6 cellular contexts compared by ENCODE assay signal in genomic region chr7:67666359-67666758, GRCh38.
DNase-seq lines count a peak whose midpoint lies in the region; TF ChIP-seq lines count a peak whose summit lies in the region.
"Not testable (repeated sequence)": the region's sequence is repeated elsewhere in the genome, so short reads cannot be mapped to it uniquely, and the experiment has no call there.

No MANE protein-coding gene starts in this region.

- H3K36me3 Mint-ChIP-seq in progenitor cell of endocrine pancreas (ENCODE audit: insufficient read depth): not testable (repeated sequence)

- H3K4me3 ChIP-seq in LNCaP clone FGC (ENCODE audit: low read depth, low read length); liver (ENCODE audit: low read depth in 1 of 3, low read length in 3 of 3): not testable (repeated sequence)

- not testable (repeated sequence) for H3K4me1 Mint-ChIP-seq in progenitor cell of endocrine pancreas (ENCODE audit: low read depth)

- not testable (repeated sequence) for H3K27me3 ChIP-seq in liver (ENCODE audit: control insufficient read depth in 4 of 4, insufficient read depth in 4 of 4, low read length in 3 of 4)

- not testable (repeated sequence) for H3K27me3 Mint-ChIP-seq in progenitor cell of endocrine pancreas

- TF ChIP-seq RAD21 in liver (IDR thresholded peaks at IDR 0.05): peak in 1 of 2 donors; percentile 14

- H3K36me3 ChIP-seq in liver (ENCODE audit: control insufficient read depth in 4 of 4, insufficient read depth in 3 of 4, low read depth in 1 of 4, low read length in 3 of 4): not testable (repeated sequence)

- H3K9me3 ChIP-seq in liver (ENCODE audit: control insufficient read depth in 4 of 4, low read length in 3 of 4): not testable (repeated sequence)

- 26% methylated on average over 4 of the region's 4 CpGs for WGBS in liver

- H3K4me1 ChIP-seq in liver (ENCODE audit: control insufficient read depth in 4 of 4, insufficient read depth in 4 of 4, low read length in 3 of 4): peaks cover 0 to 11% (median 10%) of the 10 kb centered on the region in 4 donors

- peaks cover 33% of the 10 kb centered on the region for H3K9me3 Mint-ChIP-seq in progenitor cell of endocrine pancreas (ENCODE audit: low read depth)

- peak overlapping the region; percentile 81 for H3K27ac ChIP-seq in VCaP
- H3K27ac ChIP-seq in liver (ENCODE audit: low read depth in 1 of 2, low read length in 2 of 2): peak overlapping the region; percentile 28 to 42

- not testable (repeated sequence) for H3K4me3 Mint-ChIP-seq in progenitor cell of endocrine pancreas (ENCODE audit: low read depth)

- H3K9ac ChIP-seq in liver (ENCODE audit: low read depth in 1 of 2, low read length in 2 of 2): not testable (repeated sequence)

- TF ChIP-seq CTCF in LNCaP clone FGC (IDR thresholded peaks at IDR 0.05; ENCODE audit: control insufficient read depth, extremely low read depth, insufficient read depth); VCaP (conservative IDR thresholded peaks at IDR 0.05); liver (IDR thresholded peaks at IDR 0.05; ENCODE audit: low read depth, low read length, missing input control); progenitor cell of endocrine pancreas (IDR thresholded peaks at IDR 0.05; ENCODE audit: unreplicated experiment): not testable (repeated sequence)

- not testable (repeated sequence) for H3K27ac Mint-ChIP-seq in progenitor cell of endocrine pancreas

- peak; percentile 72 for DNase-seq in LNCaP clone FGC (ENCODE audit: low read depth)
- DNase-seq in NCI-H146 treated with DMSO at 0.1 percent for 48 hours (lab: John Stamatoyannopoulos, UW; ENCODE audit: unreplicated experiment): peak; percentile 31
- DNase-seq in NCI-H2196 (lab: John Stamatoyannopoulos, UW; ENCODE audit: unreplicated experiment): peak; percentile 54
- DNase-seq in progenitor cell of endocrine pancreas (ENCODE audit: low spot score, unreplicated experiment): peak; percentile 12

TF ChIP-seq in liver, 16 proteins besides CTCF, POLR2A, EP300 and RAD21:
- TF ChIP-seq, protein P1, sequence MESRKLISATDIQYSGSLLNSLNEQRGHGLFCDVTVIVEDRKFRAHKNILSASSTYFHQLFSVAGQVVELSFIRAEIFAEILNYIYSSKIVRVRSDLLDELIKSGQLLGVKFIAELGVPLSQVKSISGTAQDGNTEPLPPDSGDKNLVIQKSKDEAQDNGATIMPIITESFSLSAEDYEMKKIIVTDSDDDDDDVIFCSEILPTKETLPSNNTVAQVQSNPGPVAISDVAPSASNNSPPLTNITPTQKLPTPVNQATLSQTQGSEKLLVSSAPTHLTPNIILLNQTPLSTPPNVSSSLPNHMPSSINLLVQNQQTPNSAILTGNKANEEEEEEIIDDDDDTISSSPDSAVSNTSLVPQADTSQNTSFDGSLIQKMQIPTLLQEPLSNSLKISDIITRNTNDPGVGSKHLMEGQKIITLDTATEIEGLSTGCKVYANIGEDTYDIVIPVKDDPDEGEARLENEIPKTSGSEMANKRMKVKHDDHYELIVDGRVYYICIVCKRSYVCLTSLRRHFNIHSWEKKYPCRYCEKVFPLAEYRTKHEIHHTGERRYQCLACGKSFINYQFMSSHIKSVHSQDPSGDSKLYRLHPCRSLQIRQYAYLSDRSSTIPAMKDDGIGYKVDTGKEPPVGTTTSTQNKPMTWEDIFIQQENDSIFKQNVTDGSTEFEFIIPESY (IDR thresholded peaks at IDR 0.05): peak; percentile 59
- TF ChIP-seq SP1 (IDR thresholded peaks at IDR 0.05) (peak; percentile 58), FOXA1 (IDR thresholded peaks at IDR 0.05) (peak; percentile 76), HNF4A (conservative IDR thresholded peaks at IDR 0.05) (peak; percentile 68 to 73), FOXA2 (IDR thresholded peaks at IDR 0.05) (peak; percentile 88), JUND (IDR thresholded peaks at IDR 0.05) (peak in 1 of 2 donors; percentile 17), YY1 (IDR thresholded peaks at IDR 0.05) (peak; percentile 19), RXRA (IDR thresholded peaks at IDR 0.05) (peak; percentile 52 to 71)

Comparison
In these comparisons a context has a peak if more than half of its experiments do, and no peak if none do; other contexts are left out.
1. DNase-seq: peak in every context shown above with its lines; median percentile 72 in LNCaP clone FGC; 54 in NCI-H2196; 31 in NCI-H146 treated with DMSO at 0.1 percent for 48 hours; 12 in progenitor cell of endocrine pancreas.